In the genomic region with DNA sequence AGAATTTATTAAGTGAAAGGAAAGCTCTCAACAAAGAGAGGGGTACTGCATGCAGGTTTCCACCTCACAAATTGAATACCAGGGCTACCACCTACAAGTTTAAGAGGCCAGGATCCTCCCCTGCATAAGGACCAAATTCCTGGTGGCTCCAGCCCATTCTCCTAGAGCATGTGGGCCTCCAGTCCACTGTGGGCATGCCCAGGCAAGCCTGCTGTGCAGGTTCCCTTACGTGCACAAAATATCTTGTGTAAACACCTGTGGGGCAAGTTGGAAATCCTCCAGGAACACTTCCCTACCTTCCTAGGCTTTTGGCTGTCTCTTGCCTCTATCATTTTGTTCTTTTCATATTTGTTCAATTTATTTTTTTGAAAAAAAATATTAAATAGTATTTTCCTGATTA, we compare ENCODE assay signal across 22 cellular contexts.
DNase-seq lines count a peak whose midpoint lies in the region; ATAC-seq and TF ChIP-seq lines count a peak whose summit lies in the region.
"Had no signal": no experiment of that assay in that cellular context is flagged by ENCODE, and none has a peak within 500 bp of the region (broad histone marks: within the 10 kb centered on the region; RNA-seq: fewer than 3 reads in every experiment).

No MANE protein-coding gene starts in this region.

- no peaks in the 10 kb centered on the region for H3K27me3 ChIP-seq in RWPE2 (ENCODE audit: insufficient read depth, poor library complexity, severe bottlenecking)

- no peaks in the 10 kb centered on the region for H3K36me3 ChIP-seq in RWPE2 (ENCODE audit: low read depth)

- ATAC-seq in RWPE2 (ENCODE audit: low read depth) (peak; percentile 82), GM19395 (IDR thresholded peaks at IDR 0.05; ENCODE audit: unreplicated experiment) (no peak), HG02970 (IDR thresholded peaks at IDR 0.05; ENCODE audit: low FRiP score, unreplicated experiment) (no peak)
- ATAC-seq: activated CD4-positive, alpha-beta T cell treated with anti-CD3 and anti-CD28 coated beads for 36 hours had no signal

- TF ChIP-seq CTCF in C4-2B (conservative IDR thresholded peaks at IDR 0.05) (no peak), RWPE2 (IDR thresholded peaks at IDR 0.05; ENCODE audit: poor library complexity, severe bottlenecking) (no peak)

- no peak overlapping the region for H3K4me3 ChIP-seq in RWPE2 (ENCODE audit: severe bottlenecking)

- peaks cover 8% of the 10 kb centered on the region for H3K4me1 ChIP-seq in RWPE2 (ENCODE audit: insufficient read depth, poor library complexity, severe bottlenecking)

- H3K27ac ChIP-seq in C4-2B (peak overlapping the region; percentile 32; the same call in 1 of the 2 replicates), RWPE2 (ENCODE audit: poor library complexity, severe bottlenecking) (no peak overlapping the region)

- H3K9me3 ChIP-seq in RWPE2 (ENCODE audit: severe bottlenecking), result no peaks in the 10 kb centered on the region

- DNase-seq in DMS153 treated with DMSO at 0.1 percent for 48 hours (lab: John Stamatoyannopoulos, UW; ENCODE audit: unreplicated experiment) (peak; percentile 7), RWPE2 (ENCODE audit: low spot score) (peak; percentile 65), islet precursor cell (peak; percentile 70), GM03348 (ENCODE audit: low spot score) (no peak), foreskin melanocyte (no peak)
- DNase-seq: activated CD4-positive, alpha-beta T cell treated with anti-CD3 and anti-CD28 coated beads for 36 hours; activated naive CD4-positive, alpha-beta T cell treated with anti-CD3 and anti-CD28 coated beads, Interleukin-2, amount 50 U/mL, for 16 hours; activated T-cell treated with anti-CD3 and anti-CD28 coated beads, Interleukin-2, amount 50 U/mL, for 48 hours; aorta; CD4-positive, CD25-positive, alpha-beta regulatory T cell; cerebellar nuclear complex; DND-41; immature natural killer cell; NCI-H1048; NCI-H2171; NCI-H774; OCI-M1; SIG-M5; substantia nigra had no signal

Comparison
In these comparisons a context has a peak if more than half of its experiments do, and no peak if none do; other contexts are left out.
1. DNase-seq: peak in DMS153 treated with DMSO at 0.1 percent for 48 hours (single experiment), RWPE2 (single experiment) and islet precursor cell (single experiment); none in GM03348 (single experiment) and foreskin melanocyte (single experiment).